ENCODE assay signal across 1 cellular context in the genomic region with DNA sequence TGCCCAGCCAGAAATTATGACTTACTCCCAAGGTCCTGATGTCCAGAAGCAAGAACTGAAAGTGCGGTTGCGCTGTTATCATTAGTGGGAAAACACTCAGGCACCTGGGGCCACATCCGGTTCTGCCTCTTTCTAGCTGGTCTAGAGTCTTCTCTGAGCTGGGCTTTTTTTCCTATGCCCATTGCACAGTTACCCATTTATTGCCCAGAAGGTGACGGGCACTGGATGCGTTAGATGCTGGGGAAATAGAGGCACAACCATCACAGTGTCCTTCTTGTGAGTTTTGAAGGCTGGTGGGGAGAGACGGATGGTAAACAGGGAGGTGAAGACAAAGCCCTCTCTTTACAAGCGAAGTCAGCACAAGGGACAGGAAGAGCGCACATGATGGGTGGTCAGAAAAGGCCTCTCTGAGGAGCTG.
TF ChIP-seq lines count a peak whose summit lies in the region.

No MANE protein-coding gene starts in this region.

TF ChIP-seq in GM12878, 131 proteins besides CTCF, POLR2A, EP300 and RAD21 (continued from another document):
- TF ChIP-seq, protein P1, sequence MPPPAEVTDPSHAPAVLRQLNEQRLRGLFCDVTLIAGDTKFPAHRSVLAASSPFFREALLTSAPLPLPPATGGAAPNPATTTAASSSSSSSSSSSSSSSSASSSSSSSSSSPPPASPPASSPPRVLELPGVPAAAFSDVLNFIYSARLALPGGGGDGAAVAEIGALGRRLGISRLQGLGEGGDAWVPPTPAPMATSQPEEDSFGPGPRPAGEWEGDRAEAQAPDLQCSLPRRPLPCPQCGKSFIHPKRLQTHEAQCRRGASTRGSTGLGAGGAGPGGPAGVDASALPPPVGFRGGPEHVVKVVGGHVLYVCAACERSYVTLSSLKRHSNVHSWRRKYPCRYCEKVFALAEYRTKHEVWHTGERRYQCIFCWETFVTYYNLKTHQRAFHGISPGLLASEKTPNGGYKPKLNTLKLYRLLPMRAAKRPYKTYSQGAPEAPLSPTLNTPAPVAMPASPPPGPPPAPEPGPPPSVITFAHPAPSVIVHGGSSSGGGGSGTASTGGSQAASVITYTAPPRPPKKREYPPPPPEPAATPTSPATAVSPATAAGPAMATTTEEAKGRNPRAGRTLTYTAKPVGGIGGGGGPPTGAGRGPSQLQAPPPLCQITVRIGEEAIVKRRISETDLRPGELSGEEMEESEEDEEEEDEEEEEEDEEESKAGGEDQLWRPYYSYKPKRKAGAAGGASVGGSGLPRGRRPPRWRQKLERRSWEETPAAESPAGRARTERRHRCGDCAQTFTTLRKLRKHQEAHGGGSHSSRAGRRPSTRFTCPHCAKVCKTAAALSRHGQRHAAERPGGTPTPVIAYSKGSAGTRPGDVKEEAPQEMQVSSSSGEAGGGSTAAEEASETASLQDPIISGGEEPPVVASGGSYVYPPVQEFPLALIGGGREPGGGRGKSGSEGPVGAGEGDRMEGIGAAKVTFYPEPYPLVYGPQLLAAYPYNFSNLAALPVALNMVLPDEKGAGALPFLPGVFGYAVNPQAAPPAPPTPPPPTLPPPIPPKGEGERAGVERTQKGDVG (CRISPR knock-in tag; IDR thresholded peaks at IDR 0.05) = no peak
- peak; percentile 39; the same call in 1 of the 2 replicates for TF ChIP-seq CBFB (IDR thresholded peaks at IDR 0.05; ENCODE audit: low read depth)
- TF ChIP-seq BRCA1 (IDR thresholded peaks at IDR 0.05; ENCODE audit: low read depth, low read length) = no peak
- TF ChIP-seq TAF1 (IDR thresholded peaks at IDR 0.05; ENCODE audit: borderline replicate concordance, low read depth, low read length) = no peak
- TF ChIP-seq, protein P2, sequence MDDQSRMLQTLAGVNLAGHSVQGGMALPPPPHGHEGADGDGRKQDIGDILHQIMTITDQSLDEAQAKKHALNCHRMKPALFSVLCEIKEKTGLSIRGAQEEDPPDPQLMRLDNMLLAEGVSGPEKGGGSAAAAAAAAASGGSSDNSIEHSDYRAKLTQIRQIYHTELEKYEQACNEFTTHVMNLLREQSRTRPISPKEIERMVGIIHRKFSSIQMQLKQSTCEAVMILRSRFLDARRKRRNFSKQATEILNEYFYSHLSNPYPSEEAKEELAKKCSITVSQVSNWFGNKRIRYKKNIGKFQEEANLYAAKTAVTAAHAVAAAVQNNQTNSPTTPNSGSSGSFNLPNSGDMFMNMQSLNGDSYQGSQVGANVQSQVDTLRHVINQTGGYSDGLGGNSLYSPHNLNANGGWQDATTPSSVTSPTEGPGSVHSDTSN (IDR thresholded peaks at IDR 0.05; ENCODE audit: insufficient replicate concordance, low read depth, low read length) = peak; percentile 3
- TF ChIP-seq KLF5 (IDR thresholded peaks at IDR 0.05; ENCODE audit: partially characterized antibody) = no peak
- TF ChIP-seq RELA (IDR thresholded peaks at IDR 0.05; ENCODE audit: borderline replicate concordance, partially characterized antibody) = peak; percentile 10
- no peak for TF ChIP-seq TARDBP (IDR thresholded peaks at IDR 0.05; ENCODE audit: borderline replicate concordance)
- TF ChIP-seq SPI1 (IDR thresholded peaks at IDR 0.05; ENCODE audit: borderline replicate concordance, insufficient read depth, low read depth, low read length) = peak; percentile 75; the same call in 1 of the 2 replicates
- TF ChIP-seq NBN (IDR thresholded peaks at IDR 0.05) = 0 out of 2 replicates have a peak, but pooled peaks have one; percentile 59
- TF ChIP-seq BHLHE40 (IDR thresholded peaks at IDR 0.05; ENCODE audit: borderline replicate concordance in 1 of 2, low read depth in 2 of 2, low read length in 1 of 2) = peak; percentile 28 to 71; a peak in 2 of 4 replicates
- peak; percentile 32; the same call in 1 of the 2 replicates for TF ChIP-seq RB1 (IDR thresholded peaks at IDR 0.05; ENCODE audit: borderline replicate concordance)
- no peak for TF ChIP-seq ZBED1 (IDR thresholded peaks at IDR 0.05; ENCODE audit: borderline replicate concordance)
- peak; percentile 78; the same call in 1 of the 2 replicates for TF ChIP-seq TBL1XR1 (IDR thresholded peaks at IDR 0.05; ENCODE audit: low read depth, low read length)
- no peak for TF ChIP-seq HDAC2 (IDR thresholded peaks at IDR 0.05)
- TF ChIP-seq MTA2 (IDR thresholded peaks at IDR 0.05; ENCODE audit: low read depth) = peak; percentile 75
- peak; percentile 71; the same call in 1 of the 2 replicates for TF ChIP-seq SMARCA5 (IDR thresholded peaks at IDR 0.05)
- TF ChIP-seq, protein P3, sequence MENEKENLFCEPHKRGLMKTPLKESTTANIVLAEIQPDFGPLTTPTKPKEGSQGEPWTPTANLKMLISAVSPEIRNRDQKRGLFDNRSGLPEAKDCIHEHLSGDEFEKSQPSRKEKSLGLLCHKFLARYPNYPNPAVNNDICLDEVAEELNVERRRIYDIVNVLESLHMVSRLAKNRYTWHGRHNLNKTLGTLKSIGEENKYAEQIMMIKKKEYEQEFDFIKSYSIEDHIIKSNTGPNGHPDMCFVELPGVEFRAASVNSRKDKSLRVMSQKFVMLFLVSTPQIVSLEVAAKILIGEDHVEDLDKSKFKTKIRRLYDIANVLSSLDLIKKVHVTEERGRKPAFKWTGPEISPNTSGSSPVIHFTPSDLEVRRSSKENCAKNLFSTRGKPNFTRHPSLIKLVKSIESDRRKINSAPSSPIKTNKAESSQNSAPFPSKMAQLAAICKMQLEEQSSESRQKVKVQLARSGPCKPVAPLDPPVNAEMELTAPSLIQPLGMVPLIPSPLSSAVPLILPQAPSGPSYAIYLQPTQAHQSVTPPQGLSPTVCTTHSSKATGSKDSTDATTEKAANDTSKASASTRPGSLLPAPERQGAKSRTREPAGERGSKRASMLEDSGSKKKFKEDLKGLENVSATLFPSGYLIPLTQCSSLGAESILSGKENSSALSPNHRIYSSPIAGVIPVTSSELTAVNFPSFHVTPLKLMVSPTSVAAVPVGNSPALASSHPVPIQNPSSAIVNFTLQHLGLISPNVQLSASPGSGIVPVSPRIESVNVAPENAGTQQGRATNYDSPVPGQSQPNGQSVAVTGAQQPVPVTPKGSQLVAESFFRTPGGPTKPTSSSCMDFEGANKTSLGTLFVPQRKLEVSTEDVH (IDR thresholded peaks at IDR 0.05; ENCODE audit: low read depth, partially characterized antibody) = no peak
- TF ChIP-seq, protein P4, sequence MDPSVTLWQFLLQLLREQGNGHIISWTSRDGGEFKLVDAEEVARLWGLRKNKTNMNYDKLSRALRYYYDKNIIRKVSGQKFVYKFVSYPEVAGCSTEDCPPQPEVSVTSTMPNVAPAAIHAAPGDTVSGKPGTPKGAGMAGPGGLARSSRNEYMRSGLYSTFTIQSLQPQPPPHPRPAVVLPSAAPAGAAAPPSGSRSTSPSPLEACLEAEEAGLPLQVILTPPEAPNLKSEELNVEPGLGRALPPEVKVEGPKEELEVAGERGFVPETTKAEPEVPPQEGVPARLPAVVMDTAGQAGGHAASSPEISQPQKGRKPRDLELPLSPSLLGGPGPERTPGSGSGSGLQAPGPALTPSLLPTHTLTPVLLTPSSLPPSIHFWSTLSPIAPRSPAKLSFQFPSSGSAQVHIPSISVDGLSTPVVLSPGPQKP (IDR thresholded peaks at IDR 0.05; ENCODE audit: low read depth, low read length) = peak; percentile 44; the same call in 1 of the 2 replicates
- TF ChIP-seq, protein P5, sequence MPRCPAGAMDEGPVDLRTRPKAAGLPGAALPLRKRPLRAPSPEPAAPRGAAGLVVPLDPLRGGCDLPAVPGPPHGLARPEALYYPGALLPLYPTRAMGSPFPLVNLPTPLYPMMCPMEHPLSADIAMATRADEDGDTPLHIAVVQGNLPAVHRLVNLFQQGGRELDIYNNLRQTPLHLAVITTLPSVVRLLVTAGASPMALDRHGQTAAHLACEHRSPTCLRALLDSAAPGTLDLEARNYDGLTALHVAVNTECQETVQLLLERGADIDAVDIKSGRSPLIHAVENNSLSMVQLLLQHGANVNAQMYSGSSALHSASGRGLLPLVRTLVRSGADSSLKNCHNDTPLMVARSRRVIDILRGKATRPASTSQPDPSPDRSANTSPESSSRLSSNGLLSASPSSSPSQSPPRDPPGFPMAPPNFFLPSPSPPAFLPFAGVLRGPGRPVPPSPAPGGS (IDR thresholded peaks at IDR 0.05; ENCODE audit: borderline replicate concordance, insufficient read depth, low read depth, low read length, poor library complexity, severe bottlenecking) = peak; percentile 78
- TF ChIP-seq YY1 (IDR thresholded peaks at IDR 0.05; ENCODE audit: low read depth, low read length) = 0 out of 2 replicates have a peak, but pooled peaks have one; percentile 15
- TF ChIP-seq POU2F2 (IDR thresholded peaks at IDR 0.05; ENCODE audit: borderline replicate concordance, low read depth, low read length) = peak; percentile 43; the same call in 1 of the 3 replicates
- TF ChIP-seq, protein P6, sequence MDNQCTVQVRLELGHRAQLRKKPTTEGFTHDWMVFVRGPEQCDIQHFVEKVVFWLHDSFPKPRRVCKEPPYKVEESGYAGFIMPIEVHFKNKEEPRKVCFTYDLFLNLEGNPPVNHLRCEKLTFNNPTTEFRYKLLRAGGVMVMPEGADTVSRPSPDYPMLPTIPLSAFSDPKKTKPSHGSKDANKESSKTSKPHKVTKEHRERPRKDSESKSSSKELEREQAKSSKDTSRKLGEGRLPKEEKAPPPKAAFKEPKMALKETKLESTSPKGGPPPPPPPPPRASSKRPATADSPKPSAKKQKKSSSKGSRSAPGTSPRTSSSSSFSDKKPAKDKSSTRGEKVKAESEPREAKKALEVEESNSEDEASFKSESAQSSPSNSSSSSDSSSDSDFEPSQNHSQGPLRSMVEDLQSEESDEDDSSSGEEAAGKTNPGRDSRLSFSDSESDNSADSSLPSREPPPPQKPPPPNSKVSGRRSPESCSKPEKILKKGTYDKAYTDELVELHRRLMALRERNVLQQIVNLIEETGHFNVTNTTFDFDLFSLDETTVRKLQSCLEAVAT (IDR thresholded peaks at IDR 0.05) = 0 out of 2 replicates have a peak, but pooled peaks have one; percentile 29
- TF ChIP-seq, protein P7, sequence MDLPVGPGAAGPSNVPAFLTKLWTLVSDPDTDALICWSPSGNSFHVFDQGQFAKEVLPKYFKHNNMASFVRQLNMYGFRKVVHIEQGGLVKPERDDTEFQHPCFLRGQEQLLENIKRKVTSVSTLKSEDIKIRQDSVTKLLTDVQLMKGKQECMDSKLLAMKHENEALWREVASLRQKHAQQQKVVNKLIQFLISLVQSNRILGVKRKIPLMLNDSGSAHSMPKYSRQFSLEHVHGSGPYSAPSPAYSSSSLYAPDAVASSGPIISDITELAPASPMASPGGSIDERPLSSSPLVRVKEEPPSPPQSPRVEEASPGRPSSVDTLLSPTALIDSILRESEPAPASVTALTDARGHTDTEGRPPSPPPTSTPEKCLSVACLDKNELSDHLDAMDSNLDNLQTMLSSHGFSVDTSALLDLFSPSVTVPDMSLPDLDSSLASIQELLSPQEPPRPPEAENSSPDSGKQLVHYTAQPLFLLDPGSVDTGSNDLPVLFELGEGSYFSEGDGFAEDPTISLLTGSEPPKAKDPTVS (IDR thresholded peaks at IDR 0.05; ENCODE audit: low read depth, low read length) = peak; percentile 51; the same call in 1 of the 2 replicates
- TF ChIP-seq SP1 (IDR thresholded peaks at IDR 0.05; ENCODE audit: low read depth, low read length) = peak; percentile 35
- TF ChIP-seq ZSCAN29 (IDR thresholded peaks at IDR 0.05) = no peak
- TF ChIP-seq ETV6 (conservative IDR thresholded peaks at IDR 0.05 in 1 of 2, IDR thresholded peaks at IDR 0.05 in 1 of 2; ENCODE audit: borderline replicate concordance in 1 of 2, low read depth in 1 of 2) = peak in 1 of 2 experiments; percentile 77; a peak in 2 of 4 replicates
- TF ChIP-seq GABPA (IDR thresholded peaks at IDR 0.05; ENCODE audit: low read depth) = no peak
- no peak for TF ChIP-seq YBX1 (IDR thresholded peaks at IDR 0.05)
- TF ChIP-seq LARP7 (IDR thresholded peaks at IDR 0.05) = no peak; the same call in 1 of the 2 replicates
- TF ChIP-seq, protein P8, sequence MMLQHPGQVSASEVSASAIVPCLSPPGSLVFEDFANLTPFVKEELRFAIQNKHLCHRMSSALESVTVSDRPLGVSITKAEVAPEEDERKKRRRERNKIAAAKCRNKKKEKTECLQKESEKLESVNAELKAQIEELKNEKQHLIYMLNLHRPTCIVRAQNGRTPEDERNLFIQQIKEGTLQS (IDR thresholded peaks at IDR 0.05; ENCODE audit: borderline replicate concordance, extremely low read depth, low read depth, low read length) = no peak
- 0 out of 2 replicates have a peak, but pooled peaks have one; percentile 24 for TF ChIP-seq CHD2 (IDR thresholded peaks at IDR 0.05; ENCODE audit: borderline replicate concordance, low read depth, low read length)
- TF ChIP-seq, protein P9, sequence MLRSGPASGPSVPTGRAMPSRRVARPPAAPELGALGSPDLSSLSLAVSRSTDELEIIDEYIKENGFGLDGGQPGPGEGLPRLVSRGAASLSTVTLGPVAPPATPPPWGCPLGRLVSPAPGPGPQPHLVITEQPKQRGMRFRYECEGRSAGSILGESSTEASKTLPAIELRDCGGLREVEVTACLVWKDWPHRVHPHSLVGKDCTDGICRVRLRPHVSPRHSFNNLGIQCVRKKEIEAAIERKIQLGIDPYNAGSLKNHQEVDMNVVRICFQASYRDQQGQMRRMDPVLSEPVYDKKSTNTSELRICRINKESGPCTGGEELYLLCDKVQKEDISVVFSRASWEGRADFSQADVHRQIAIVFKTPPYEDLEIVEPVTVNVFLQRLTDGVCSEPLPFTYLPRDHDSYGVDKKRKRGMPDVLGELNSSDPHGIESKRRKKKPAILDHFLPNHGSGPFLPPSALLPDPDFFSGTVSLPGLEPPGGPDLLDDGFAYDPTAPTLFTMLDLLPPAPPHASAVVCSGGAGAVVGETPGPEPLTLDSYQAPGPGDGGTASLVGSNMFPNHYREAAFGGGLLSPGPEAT (IDR thresholded peaks at IDR 0.05; ENCODE audit: low read depth) = peak; percentile 88
- no peak for TF ChIP-seq RBBP5 (conservative IDR thresholded peaks at IDR 0.05)
- peak; percentile 95 for TF ChIP-seq IKZF1 (conservative IDR thresholded peaks at IDR 0.05)
- TF ChIP-seq HDAC6 (IDR thresholded peaks at IDR 0.05; ENCODE audit: unreplicated experiment) = no peak
- TF ChIP-seq DPF2 (IDR thresholded peaks at IDR 0.05) = peak; percentile 86
